9 cellular contexts compared by ENCODE assay signal in genomic region chr4:143531368-143531767, GRCh38. TPM values are rescaled to one million over a fixed set of nuclear protein-coding genes. Genes with fewer than 3 reads are reported as not detected.
DNase-seq lines count a peak whose midpoint lies in the region; ATAC-seq, FAIRE-seq and TF ChIP-seq lines count a peak whose summit lies in the region.
"Had no signal": no experiment of that assay in that cellular context is flagged by ENCODE, and none has a peak within 500 bp of the region (broad histone marks: within the 10 kb centered on the region; RNA-seq: fewer than 3 reads in every experiment).

No MANE protein-coding gene starts in this region.

- in situ Hi-C loops in SK-MEL-5 (cut with HindIII; ENCODE audit: low pct_unique_long_range_greater_than_20kb, low sequenced_read_pairs): no loop called here

- peak; percentile 50 for TF ChIP-seq CTCF in BJ (IDR thresholded peaks at IDR 0.05; ENCODE audit: insufficient read depth, low read depth, low read length)

- H3K36me3 ChIP-seq in BJ (ENCODE audit: control insufficient read depth, insufficient read depth, low read length): peaks cover 10% of the 10 kb centered on the region

- FAIRE-seq in RCC 7860 (lab: Jason Lieb, UNC): no peak

- no peak overlapping the region for H3K4me3 ChIP-seq in BJ (ENCODE audit: low read depth, low read length)

- CTCF ChIA-PET in BJ (lab: Yijun Ruan, JAX): interaction anchor here (0.9 to 2.1 kb wide), 7 partner anchors 11 to 449 kb away, joined by 3 to 12 read pairs (median 4); partner anchors contain the start of gene SMARCA5

- POLR2A ChIA-PET in BJ (lab: Charles Lee): no interaction called here

- peak; percentile 62 for ATAC-seq in GM21367 (IDR thresholded peaks at IDR 0.05; ENCODE audit: unreplicated experiment)
- no peak for ATAC-seq in HG02798 (IDR thresholded peaks at IDR 0.05; ENCODE audit: poor library complexity, unreplicated experiment)

- no peaks in the 10 kb centered on the region for H3K27me3 ChIP-seq in BJ (ENCODE audit: control insufficient read depth, insufficient read depth, low read length)

- DNase-seq in BJ (ENCODE audit: low read depth) (no peak), SK-MEL-5 (ENCODE audit: low read depth, low spot score) (peak; percentile 31), iris pigment epithelial cell (ENCODE audit: low read depth) (peak; percentile 13), dedifferentiated amniotic fluid mesenchymal stem cell (ENCODE audit: extremely low spot score) (no peak), RCC 7860 (ENCODE audit: low spot score) (no peak)
- DNase-seq in stimulated activated CD4-positive, alpha-beta T cell treated with anti-CD3 and anti-CD28 coated beads, Interleukin-2, amount 100 ng/mL, for 48 hours: no peak
- DNase-seq: NCI-H510A treated with DMSO at 0.1 percent for 48 hours had no signal

RNA-seq across cellular contexts. Expression of gene SMARCA5, which starts 17.9 kb away (rescaled TPM):
- 6.3 and 13.3 TPM in 2 replicates for polyA plus RNA-seq in BJ (2011; rRNA removed)
- polyA minus RNA-seq in BJ (2011; rRNA and poly(A)+ RNA removed): 10.9 and 15.4 TPM in 2 replicates
- 37.5 and 38.9 TPM in 2 replicates for total RNA-seq in SK-MEL-5 (2014; rRNA removed; shearing (Covaris generic))
- polyA plus RNA-seq in SK-MEL-5 (2015; cell fraction: cytosol; rRNA removed): 24.9 and 31.6 TPM in 2 replicates
- polyA plus RNA-seq in SK-MEL-5 (2015; cell fraction: nucleus; rRNA removed): 17.2 and 18.0 TPM in 2 replicates

Comparison
In these comparisons a context has a peak if more than half of its experiments do, and no peak if none do; other contexts are left out.
1. DNase-seq: peak in SK-MEL-5 (single experiment) and iris pigment epithelial cell (single experiment); none in BJ (single experiment), dedifferentiated amniotic fluid mesenchymal stem cell (single experiment), RCC 7860 (single experiment) and stimulated activated CD4-positive, alpha-beta T cell treated with anti-CD3 and anti-CD28 coated beads, Interleukin-2, amount 100 ng/mL, for 48 hours (0 of 2).